8 cellular contexts compared by ENCODE assay signal in genomic region chr20:49915118-49915379, GRCh38. TPM values are rescaled to one million over a fixed set of nuclear protein-coding genes. Genes with fewer than 3 reads are reported as not detected.
A peak's percentile ranks its signal among the peaks of the same experiment; 100 is the strongest.
DNase-seq lines count a peak whose midpoint lies in the region; ATAC-seq and TF ChIP-seq lines count a peak whose summit lies in the region.

No MANE protein-coding gene starts in this region.

- peak overlapping the region; percentile 96 to 100 (median 98) for H3K4me3 Mint-ChIP-seq in CD8-positive, alpha-beta memory T cell
- peak overlapping the region; percentile 96 for H3K4me3 Mint-ChIP-seq in activated T-helper 17 cell treated with anti-CD3 and anti-CD28 coated beads, Interleukin-2, amount 50 U/mL, for 72 hours

- WGBS in stomach, 5 donors: 0 to 1% (median 0%) methylated on average over 1 to 23 of the region's 23 CpGs

- intact Hi-C loops in stomach (cut with DNase I; ENCODE audit: low total_unique reads): no loop called here

- ATAC-seq in HG02763 (IDR thresholded peaks at IDR 0.05; ENCODE audit: unreplicated experiment) (peak; percentile 6), GM18861 (IDR thresholded peaks at IDR 0.05; ENCODE audit: unreplicated experiment) (no peak)
- peak; percentile 30 for ATAC-seq in activated T-helper 17 cell treated with anti-CD3 and anti-CD28 coated beads, Interleukin-2, amount 50 U/mL, for 72 hours (replicated peaks)

- no peak for TF ChIP-seq CTCF in stomach (IDR thresholded peaks at IDR 0.05)

- peak overlapping the region; percentile 97 to 100 (median 100) for H3K27ac Mint-ChIP-seq in CD8-positive, alpha-beta memory T cell
- peak overlapping the region; percentile 99 for H3K27ac Mint-ChIP-seq in activated T-helper 17 cell treated with anti-CD3 and anti-CD28 coated beads, Interleukin-2, amount 50 U/mL, for 72 hours

- H3K27me3 ChIP-seq in CD8-positive, alpha-beta memory T cell (ENCODE audit: insufficient read depth, low read length, poor library complexity, severe bottlenecking): no peaks in the 10 kb centered on the region
- no peaks in the 10 kb centered on the region for H3K27me3 ChIP-seq in stomach

- peaks cover 36% of the 10 kb centered on the region for H3K4me1 ChIP-seq in CD8-positive, alpha-beta memory T cell (ENCODE audit: insufficient read depth, low read length)
- peaks cover 31 to 67% (median 50%) of the 10 kb centered on the region in 4 donors for H3K4me1 ChIP-seq in stomach

- POLR2A ChIA-PET in CD8-positive, alpha-beta memory T cell (lab: Charles Lee): interaction anchor here (0.6 to 3.2 kb wide), 2 partner anchors 21 to 45 kb away, joined by 4 to 34 read pairs; partner anchors contain the start of gene RNF114

- peak overlapping the region; percentile 100 for H3K27ac ChIP-seq in CD8-positive, alpha-beta memory T cell (ENCODE audit: low read depth, low read length)
- H3K27ac ChIP-seq in stomach: peak overlapping the region; percentile 93 to 99 (median 96)

- DNase-seq in CD8-positive, alpha-beta memory T cell: no peak
- no peak for DNase-seq in stomach
- no peak for DNase-seq in NCI-H446 treated with DMSO at 0.1 percent for 48 hours (lab: John Stamatoyannopoulos, UW)
- DNase-seq in kidney glomerular epithelial cell (lab: John Stamatoyannopoulos, UW): no peak

- no peaks in the 10 kb centered on the region for H3K36me3 ChIP-seq in CD8-positive, alpha-beta memory T cell (ENCODE audit: insufficient read depth, low read length)
- peaks cover 0 to 7% (median 2%) of the 10 kb centered on the region in 4 donors for H3K36me3 ChIP-seq in stomach

- no peaks in the 10 kb centered on the region for H3K27me3 Mint-ChIP-seq in CD8-positive, alpha-beta memory T cell
- no peaks in the 10 kb centered on the region for H3K27me3 Mint-ChIP-seq in activated T-helper 17 cell treated with anti-CD3 and anti-CD28 coated beads, Interleukin-2, amount 50 U/mL, for 72 hours

- no peak for TF ChIP-seq EP300 in stomach (IDR thresholded peaks at IDR 0.05)

- H3K9me3 Mint-ChIP-seq in CD8-positive, alpha-beta memory T cell: no peaks in the 10 kb centered on the region
- H3K9me3 Mint-ChIP-seq in activated T-helper 17 cell treated with anti-CD3 and anti-CD28 coated beads, Interleukin-2, amount 50 U/mL, for 72 hours: no peaks in the 10 kb centered on the region

- CTCF ChIA-PET in CD8-positive, alpha-beta memory T cell (lab: Charles Lee): interaction anchor here (1.3 kb wide), 3 partner anchors 27 to 156 kb away, joined by 3 to 4 read pairs (median 3); no protein-coding TSS in a partner anchor

- H3K4me3 ChIP-seq in CD8-positive, alpha-beta memory T cell (ENCODE audit: low read length): peak overlapping the region; percentile 98
- peak overlapping the region; percentile 100 for H3K4me3 ChIP-seq in iPS-11a (ENCODE audit: low read depth, low read length)
- H3K4me3 ChIP-seq in stomach: peak overlapping the region; percentile 74 to 100 (median 90)

- no peaks in the 10 kb centered on the region for H3K9me3 ChIP-seq in CD8-positive, alpha-beta memory T cell (ENCODE audit: low read length)
- H3K9me3 ChIP-seq in stomach: no peaks in the 10 kb centered on the region

- TF ChIP-seq POLR2A in stomach (IDR thresholded peaks at IDR 0.05): no peak

- H3K36me3 Mint-ChIP-seq in CD8-positive, alpha-beta memory T cell: peaks cover 0 to 20% (median 2%) of the 10 kb centered on the region in 3 donors
- peaks cover 8% of the 10 kb centered on the region for H3K36me3 Mint-ChIP-seq in activated T-helper 17 cell treated with anti-CD3 and anti-CD28 coated beads, Interleukin-2, amount 50 U/mL, for 72 hours (ENCODE audit: low read depth)

- H3K4me1 Mint-ChIP-seq in CD8-positive, alpha-beta memory T cell: peaks cover 30 to 59% (median 48%) of the 10 kb centered on the region in 3 donors
- peaks cover 11% of the 10 kb centered on the region for H3K4me1 Mint-ChIP-seq in activated T-helper 17 cell treated with anti-CD3 and anti-CD28 coated beads, Interleukin-2, amount 50 U/mL, for 72 hours

RNA-seq across cellular contexts. Expression of gene SPATA2, which starts 0.3 kb away (rescaled TPM):
- 10 to 100 TPM; 15.0 to 16.0 TPM for total RNA-seq in CD8-positive, alpha-beta memory T cell
- 5.3 TPM for polyA plus RNA-seq in CD8-positive, alpha-beta memory T cell
- total RNA-seq in activated T-helper 17 cell treated with anti-CD3 and anti-CD28 coated beads, Interleukin-2, amount 50 U/mL, for 72 hours: 10 to 100 TPM in 1 of 2 donors, 1 to 10 TPM in 1; 5.5 to 10.3 TPM
- 10 to 100 TPM in 1 of 5 donors, 1 to 10 TPM in 4; 3.1 to 14.3 (median 7.6) TPM for total RNA-seq in stomach
- 1 to 10 TPM; 2.6 to 5.8 (median 3.9) TPM for polyA plus RNA-seq in stomach

RNA-seq across cellular contexts. Expression of gene RNF114, which starts 21.1 kb away (rescaled TPM):
- 10 to 100 TPM; 64.0 to 67.1 TPM for total RNA-seq in CD8-positive, alpha-beta memory T cell
- 112 TPM for polyA plus RNA-seq in CD8-positive, alpha-beta memory T cell
- total RNA-seq in activated T-helper 17 cell treated with anti-CD3 and anti-CD28 coated beads, Interleukin-2, amount 50 U/mL, for 72 hours: 10 to 100 TPM; 59.8 to 65.0 TPM
- 100 to 1,000 TPM in 3 of 5 donors, 10 to 100 TPM in 2; 29.5 to 317 (median 138) TPM for total RNA-seq in stomach
- 10 to 100 TPM; 32.8 to 57.0 (median 41.7) TPM for polyA plus RNA-seq in stomach
